Comparison of ENCODE assay signal across 4 cellular contexts in genomic region chr16:647173-647902, GRCh38.
TF ChIP-seq lines count a peak whose summit lies in the region.

No MANE protein-coding gene starts in this region.

TF ChIP-seq in SK-N-SH, 30 proteins besides CTCF, POLR2A, EP300 and RAD21 (continues in another document):
- TF ChIP-seq FOSL2 (IDR thresholded peaks at IDR 0.05; ENCODE audit: borderline replicate concordance, low read depth) (no peak), MAX (IDR thresholded peaks at IDR 0.05; ENCODE audit: low read depth) (no peak), REST (IDR thresholded peaks at IDR 0.05; ENCODE audit: low read depth, low read length) (no peak), FOXM1 (IDR thresholded peaks at IDR 0.05; ENCODE audit: low read depth) (no peak), POLR2AphosphoS5 (IDR thresholded peaks at IDR 0.05; ENCODE audit: low read depth, low read length) (no peak), MEF2A (IDR thresholded peaks at IDR 0.05; ENCODE audit: borderline replicate concordance, low read depth) (no peak), TAF1 (IDR thresholded peaks at IDR 0.05; ENCODE audit: borderline replicate concordance, low read depth, low read length) (no peak), MXI1 (IDR thresholded peaks at IDR 0.05; ENCODE audit: low read depth, low read length) (no peak)
- TF ChIP-seq, protein P1, sequence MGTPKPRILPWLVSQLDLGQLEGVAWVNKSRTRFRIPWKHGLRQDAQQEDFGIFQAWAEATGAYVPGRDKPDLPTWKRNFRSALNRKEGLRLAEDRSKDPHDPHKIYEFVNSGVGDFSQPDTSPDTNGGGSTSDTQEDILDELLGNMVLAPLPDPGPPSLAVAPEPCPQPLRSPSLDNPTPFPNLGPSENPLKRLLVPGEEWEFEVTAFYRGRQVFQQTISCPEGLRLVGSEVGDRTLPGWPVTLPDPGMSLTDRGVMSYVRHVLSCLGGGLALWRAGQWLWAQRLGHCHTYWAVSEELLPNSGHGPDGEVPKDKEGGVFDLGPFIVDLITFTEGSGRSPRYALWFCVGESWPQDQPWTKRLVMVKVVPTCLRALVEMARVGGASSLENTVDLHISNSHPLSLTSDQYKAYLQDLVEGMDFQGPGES (IDR thresholded peaks at IDR 0.05; ENCODE audit: low read depth, low read length) = no peak

TF ChIP-seq in SK-N-SH treated with all-trans-retinoic acid at 6 μM for 48 hours, 23 proteins besides CTCF, POLR2A, EP300 and RAD21:
- TF ChIP-seq GLIS3 (CRISPR knock-in tag; IDR thresholded peaks at IDR 0.05) = no peak
- no peak for TF ChIP-seq ISL1 (CRISPR knock-in tag; IDR thresholded peaks at IDR 0.05)
- TF ChIP-seq TOX (CRISPR knock-in tag; IDR thresholded peaks at IDR 0.05; ENCODE audit: borderline replicate concordance) = no peak
- TF ChIP-seq ZC3H10 (CRISPR knock-in tag; IDR thresholded peaks at IDR 0.05) = no peak
- TF ChIP-seq ZNF565 (CRISPR knock-in tag; conservative IDR thresholded peaks at IDR 0.05; ENCODE audit: low read depth) = no peak
- no peak for TF ChIP-seq PPARA (CRISPR knock-in tag; IDR thresholded peaks at IDR 0.05; ENCODE audit: borderline replicate concordance)
- TF ChIP-seq ESRRG (CRISPR knock-in tag; IDR thresholded peaks at IDR 0.05) = no peak
- TF ChIP-seq, protein P2, sequence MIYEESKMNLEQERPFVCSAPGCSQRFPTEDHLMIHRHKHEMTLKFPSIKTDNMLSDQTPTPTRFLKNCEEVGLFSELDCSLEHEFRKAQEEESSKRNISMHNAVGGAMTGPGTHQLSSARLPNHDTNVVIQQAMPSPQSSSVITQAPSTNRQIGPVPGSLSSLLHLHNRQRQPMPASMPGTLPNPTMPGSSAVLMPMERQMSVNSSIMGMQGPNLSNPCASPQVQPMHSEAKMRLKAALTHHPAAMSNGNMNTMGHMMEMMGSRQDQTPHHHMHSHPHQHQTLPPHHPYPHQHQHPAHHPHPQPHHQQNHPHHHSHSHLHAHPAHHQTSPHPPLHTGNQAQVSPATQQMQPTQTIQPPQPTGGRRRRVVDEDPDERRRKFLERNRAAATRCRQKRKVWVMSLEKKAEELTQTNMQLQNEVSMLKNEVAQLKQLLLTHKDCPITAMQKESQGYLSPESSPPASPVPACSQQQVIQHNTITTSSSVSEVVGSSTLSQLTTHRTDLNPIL (CRISPR knock-in tag; IDR thresholded peaks at IDR 0.05; ENCODE audit: low read depth) = no peak
- no peak for TF ChIP-seq BACH2 (CRISPR knock-in tag; IDR thresholded peaks at IDR 0.05; ENCODE audit: borderline replicate concordance)
- TF ChIP-seq, protein P3, sequence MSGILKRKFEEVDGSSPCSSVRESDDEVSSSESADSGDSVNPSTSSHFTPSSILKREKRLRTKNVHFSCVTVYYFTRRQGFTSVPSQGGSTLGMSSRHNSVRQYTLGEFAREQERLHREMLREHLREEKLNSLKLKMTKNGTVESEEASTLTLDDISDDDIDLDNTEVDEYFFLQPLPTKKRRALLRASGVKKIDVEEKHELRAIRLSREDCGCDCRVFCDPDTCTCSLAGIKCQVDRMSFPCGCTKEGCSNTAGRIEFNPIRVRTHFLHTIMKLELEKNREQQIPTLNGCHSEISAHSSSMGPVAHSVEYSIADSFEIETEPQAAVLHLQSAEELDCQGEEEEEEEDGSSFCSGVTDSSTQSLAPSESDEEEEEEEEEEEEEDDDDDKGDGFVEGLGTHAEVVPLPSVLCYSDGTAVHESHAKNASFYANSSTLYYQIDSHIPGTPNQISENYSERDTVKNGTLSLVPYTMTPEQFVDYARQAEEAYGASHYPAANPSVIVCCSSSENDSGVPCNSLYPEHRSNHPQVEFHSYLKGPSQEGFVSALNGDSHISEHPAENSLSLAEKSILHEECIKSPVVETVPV (CRISPR knock-in tag; IDR thresholded peaks at IDR 0.05) = no peak
- TF ChIP-seq ZFP30 (CRISPR knock-in tag; IDR thresholded peaks at IDR 0.05) = no peak

TF ChIP-seq in WTC11, 78 proteins besides CTCF, POLR2A, EP300 and RAD21:
- TF ChIP-seq NFATC4 (CRISPR knock-in tag; IDR thresholded peaks at IDR 0.05) (0 out of 2 replicates have a peak, but pooled peaks have one; percentile 15), MLX (CRISPR knock-in tag; IDR thresholded peaks at IDR 0.05) (0 out of 2 replicates have a peak, but pooled peaks have one; percentile 18), IRF1 (CRISPR knock-in tag; IDR thresholded peaks at IDR 0.05) (no peak)

TF ChIP-seq in HepG2, 621 proteins besides CTCF, POLR2A, EP300 and RAD21:
- TF ChIP-seq, protein P4, sequence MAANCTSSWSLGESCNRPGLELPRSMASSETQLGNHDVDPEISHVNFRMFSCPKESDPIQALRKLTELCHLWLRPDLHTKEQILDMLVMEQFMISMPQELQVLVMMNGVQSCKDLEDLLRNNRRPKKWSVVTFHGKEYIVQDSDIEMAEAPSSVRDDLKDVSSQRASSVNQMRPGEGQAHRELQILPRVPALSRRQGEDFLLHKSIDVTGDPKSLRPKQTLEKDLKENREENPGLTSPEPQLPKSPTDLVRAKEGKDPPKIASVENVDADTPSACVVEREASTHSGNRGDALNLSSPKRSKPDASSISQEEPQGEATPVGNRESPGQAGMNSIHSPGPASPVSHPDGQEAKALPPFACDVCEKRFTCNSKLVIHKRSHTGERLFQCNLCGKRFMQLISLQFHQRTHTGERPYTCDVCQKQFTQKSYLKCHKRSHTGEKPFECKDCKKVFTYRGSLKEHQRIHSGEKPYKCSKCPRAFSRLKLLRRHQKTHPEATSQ (CRISPR knock-in tag; IDR thresholded peaks at IDR 0.05; ENCODE audit: borderline replicate concordance) = no peak
- peak; percentile 16 for TF ChIP-seq AGO2 (optimal IDR thresholded peaks at IDR 0.05; ENCODE audit: low read depth, low read length)
- TF ChIP-seq AGO1 (IDR thresholded peaks at IDR 0.05; ENCODE audit: low read depth, low read length, poor library complexity, severe bottlenecking) = peak; percentile 94
- TF ChIP-seq MTF2 (CRISPR knock-in tag; IDR thresholded peaks at IDR 0.05; ENCODE audit: borderline replicate concordance) = no peak
- TF ChIP-seq ZNF761 (CRISPR knock-in tag; conservative IDR thresholded peaks at IDR 0.05) = 0 out of 2 replicates have a peak, but pooled peaks have one; percentile 3
- no peak for TF ChIP-seq ZNF652 (CRISPR knock-in tag; IDR thresholded peaks at IDR 0.05; ENCODE audit: borderline replicate concordance, low read depth)
- peak; percentile 52; the same call in 1 of the 2 replicates for TF ChIP-seq POLR2G (IDR thresholded peaks at IDR 0.05; ENCODE audit: low read depth, low read length)
- no peak for TF ChIP-seq HNF1A (IDR thresholded peaks at IDR 0.05; ENCODE audit: low read depth)
- 0 out of 2 replicates have a peak, but pooled peaks have one; percentile 4 for TF ChIP-seq HNF1A (CRISPR knock-in tag; IDR thresholded peaks at IDR 0.05; ENCODE audit: borderline replicate concordance)
- no peak for TF ChIP-seq ZNF331 (CRISPR knock-in tag; IDR thresholded peaks at IDR 0.05)
- no peak for TF ChIP-seq GATAD2A (CRISPR knock-in tag; IDR thresholded peaks at IDR 0.05)
- peak; percentile 82 for TF ChIP-seq RBFOX2 (IDR thresholded peaks at IDR 0.05; ENCODE audit: low read depth, low read length)
- TF ChIP-seq EZH2 (conservative IDR thresholded peaks at IDR 0.05; ENCODE audit: low read depth, low read length) = no peak
- TF ChIP-seq KLF16 (CRISPR knock-in tag; IDR thresholded peaks at IDR 0.05) = no peak
- peak; percentile 80 for TF ChIP-seq RBM22 (optimal IDR thresholded peaks at IDR 0.05; ENCODE audit: low read length)
- TF ChIP-seq ZNF747 (CRISPR knock-in tag; IDR thresholded peaks at IDR 0.05; ENCODE audit: borderline replicate concordance) = no peak
- TF ChIP-seq SRSF1 (optimal IDR thresholded peaks at IDR 0.05; ENCODE audit: low read depth, low read length) = peak; percentile 46
- TF ChIP-seq NFE2L2 (IDR thresholded peaks at IDR 0.05; ENCODE audit: low read length) = no peak
- no peak for TF ChIP-seq MEF2D (CRISPR knock-in tag; IDR thresholded peaks at IDR 0.05)
- TF ChIP-seq MAX (IDR thresholded peaks at IDR 0.05) = 0 out of 2 replicates have a peak, but pooled peaks have one; percentile 6
- TF ChIP-seq ZNF343 (CRISPR knock-in tag; IDR thresholded peaks at IDR 0.05) = no peak
- peak; percentile 7; the same call in 1 of the 2 replicates for TF ChIP-seq AKAP8 (CRISPR knock-in tag; IDR thresholded peaks at IDR 0.05)
- TF ChIP-seq KDM5A (IDR thresholded peaks at IDR 0.05; ENCODE audit: borderline replicate concordance, low read length) = no peak
